Comparison of ENCODE assay signal across 9 cellular contexts in the genomic region with DNA sequence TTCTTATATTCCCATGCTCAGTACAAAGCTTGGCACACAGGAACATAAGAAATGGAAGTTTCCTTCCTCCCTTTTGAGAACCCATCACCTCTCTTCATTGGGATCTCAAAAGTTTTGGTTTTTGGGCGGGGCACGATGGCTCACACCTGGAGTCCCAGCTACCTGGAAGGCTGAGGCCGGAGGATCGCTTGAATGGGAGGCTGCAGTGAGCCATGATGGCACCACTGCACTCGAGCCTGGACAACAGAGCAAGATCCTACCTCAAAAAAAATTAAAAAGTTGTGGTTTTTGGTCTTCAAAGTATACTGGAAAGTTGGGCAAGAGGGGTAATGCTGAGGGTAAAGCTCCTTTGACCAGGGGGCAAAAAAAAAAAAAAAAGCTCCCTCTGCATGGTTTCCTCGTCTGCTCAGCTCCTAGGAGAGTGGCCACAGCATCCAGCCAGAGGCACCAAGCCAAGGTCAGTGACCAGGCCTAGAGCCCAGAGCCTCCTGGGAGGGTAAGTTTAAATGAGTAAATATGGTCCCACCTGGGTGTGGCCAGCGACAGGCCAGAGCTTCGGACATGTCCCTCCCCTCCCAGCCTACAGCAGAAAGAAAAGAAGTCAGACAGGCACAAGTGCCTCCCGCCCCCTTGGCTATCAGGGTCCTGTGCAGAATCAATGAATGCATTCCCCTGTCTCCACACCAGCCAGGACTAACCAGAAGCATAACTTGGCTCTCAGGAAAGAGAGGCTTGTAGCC. TPM values are rescaled to one million over a fixed set of nuclear protein-coding genes. Genes with fewer than 3 reads are reported as not detected.
DNase-seq lines count a peak whose midpoint lies in the region; ATAC-seq and TF ChIP-seq lines count a peak whose summit lies in the region.
"Had no signal": no experiment of that assay in that cellular context is flagged by ENCODE, and none has a peak within 500 bp of the region (broad histone marks: within the 10 kb centered on the region; RNA-seq: fewer than 3 reads in every experiment).

No MANE protein-coding gene starts in this region.

- CTCF ChIA-PET in WTC11 (lab: Charles Lee), result interaction anchor here (4.6 kb wide), 1 partner anchor 15 kb away, joined by 68 read pairs; no protein-coding TSS in a partner anchor

- POLR2A ChIA-PET in WTC11 (lab: Charles Lee), result no interaction called here

- H3K36me3 Mint-ChIP-seq in WTC11, result no peaks in the 10 kb centered on the region

- TF ChIP-seq EP300 in sigmoid colon (IDR thresholded peaks at IDR 0.05), result no peak

- H3K9me3 ChIP-seq in heart right ventricle (no peaks in the 10 kb centered on the region), sigmoid colon (no peaks in the 10 kb centered on the region)

- H3K27ac ChIP-seq in heart right ventricle, result peak overlapping the region; percentile 33 to 100 (median 100)
- H3K27ac ChIP-seq in sigmoid colon, result peak overlapping the region; percentile 98 to 100 (median 100)

- TF ChIP-seq CTCF in GM12864 (IDR thresholded peaks at IDR 0.05; ENCODE audit: low read depth, low read length, missing control alignments), result no peak
- TF ChIP-seq CTCF in WTC11 (IDR thresholded peaks at IDR 0.05), result no peak
- TF ChIP-seq CTCF in heart right ventricle (IDR thresholded peaks at IDR 0.05), result no peak
- TF ChIP-seq CTCF in sigmoid colon (IDR thresholded peaks at IDR 0.05), result no peak
- no peak for TF ChIP-seq CTCF in omental fat pad (IDR thresholded peaks at IDR 0.05)

- TF ChIP-seq POLR2A in sigmoid colon (IDR thresholded peaks at IDR 0.05), result no peak

- H3K27ac Mint-ChIP-seq in WTC11, result peak overlapping the region; percentile 78

- no peaks in the 10 kb centered on the region for H3K9me3 Mint-ChIP-seq in WTC11

- no peaks in the 10 kb centered on the region for H3K27me3 ChIP-seq in heart right ventricle
- no peaks in the 10 kb centered on the region for H3K27me3 ChIP-seq in sigmoid colon

- intact Hi-C loops in heart right ventricle (cut with DNase I), result no loop called here
- intact Hi-C loops in sigmoid colon (cut with DNase I), result no loop called here

- H3K4me3 Mint-ChIP-seq in WTC11, result no peak overlapping the region

- H3K4me1 ChIP-seq in heart right ventricle (peaks cover 78 to 89% (median 83%) of the 10 kb centered on the region in 9 donors), sigmoid colon (peaks cover 0 to 88% (median 85%) of the 10 kb centered on the region in 4 donors)

- peaks cover 81% of the 10 kb centered on the region for H3K4me1 Mint-ChIP-seq in WTC11

- ATAC-seq in WTC11, result no peak
- peak in 3 of 8 donors; percentile 8 to 11 (median 9) for ATAC-seq in heart right ventricle
- no peak for ATAC-seq in omental fat pad (ENCODE audit: low FRiP score)

- no peaks in the 10 kb centered on the region for H3K27me3 Mint-ChIP-seq in WTC11 (ENCODE audit: low read depth)

- WGBS in heart right ventricle, 2 donors, result 54 to 55% methylated on average over 9 of the region's 9 CpGs
- WGBS in sigmoid colon, 2 donors, result 70 to 74% methylated on average over 9 of the region's 9 CpGs

- DNase-seq in GM12864 (ENCODE audit: low read depth) (no peak), WTC11 (ENCODE audit: low spot score) (no peak), heart right ventricle (peak; percentile 75 to 79), sigmoid colon (peak; percentile 84), NCI-H526 (lab: John Stamatoyannopoulos, UW) (no peak), omental fat pad (ENCODE audit: low spot score) (no peak), dedifferentiated amniotic fluid mesenchymal stem cell (ENCODE audit: extremely low spot score) (no peak)
- no peak for DNase-seq in stimulated activated CD4-positive, alpha-beta T cell treated with anti-CD3 and anti-CD28 coated beads, Interleukin-2, amount 100 ng/mL, for 24 hours
- DNase-seq: trophoblast cell had no signal

- H3K4me3 ChIP-seq in GM12864 (ENCODE audit: low read depth, low read length) (peak overlapping the region; percentile 89), heart right ventricle (peak overlapping the region in 6 of 10 donors; percentile 71 to 100 (median 96)), sigmoid colon (peak overlapping the region in 1 of 4 donors; percentile 97)

- H3K36me3 ChIP-seq in heart right ventricle (peaks cover 0 to 16% (median 4%) of the 10 kb centered on the region in 9 donors), sigmoid colon (peaks cover 0 to 6% (median 0%) of the 10 kb centered on the region in 4 donors)

TF ChIP-seq in WTC11, 78 proteins besides CTCF, POLR2A, EP300 and RAD21:
- TF ChIP-seq ZNF396 (CRISPR knock-in tag; IDR thresholded peaks at IDR 0.05; ENCODE audit: borderline replicate concordance) (no peak), ZNF121 (CRISPR knock-in tag; IDR thresholded peaks at IDR 0.05) (peak; percentile 74; the same call in 1 of the 2 replicates)

RNA-seq across cellular contexts. Expression of a gene that starts 5.0 kb away (rescaled TPM):
- total RNA-seq in WTC11 (2021), result 20.6 to 24.1 TPM (median 24.0 TPM) in 3 replicates
- 100 to 1,000 TPM in 4 of 10 donors, 10 to 100 TPM in 6; 81.1 to 127 (median 96.5) TPM for total RNA-seq in heart right ventricle
- 10 to 100 TPM; 31.6 to 37.7 TPM for polyA plus RNA-seq in heart right ventricle
- 10 to 100 TPM; 39.8 to 61.6 (median 53.2) TPM for total RNA-seq in sigmoid colon
- polyA plus RNA-seq in sigmoid colon, result 10 to 100 TPM; 13.2 to 31.2 (median 22.9) TPM
- 10 to 100 TPM; 22.8 to 33.8 (median 28.1) TPM for total RNA-seq in omental fat pad

Comparison
In these comparisons a context has a peak if more than half of its experiments do, and no peak if none do; other contexts are left out.
1. DNase-seq: peak in heart right ventricle (2 of 2) and sigmoid colon (single experiment); none in GM12864 (single experiment), WTC11 (single experiment), NCI-H526 (0 of 2), omental fat pad (single experiment), dedifferentiated amniotic fluid mesenchymal stem cell (single experiment) and stimulated activated CD4-positive, alpha-beta T cell treated with anti-CD3 and anti-CD28 coated beads, Interleukin-2, amount 100 ng/mL, for 24 hours (0 of 2).